Comparison of ENCODE assay signal across 18 cellular contexts in genomic region chr16:630024-630814, GRCh38. TPM values are rescaled to one million over a fixed set of nuclear protein-coding genes. Genes with fewer than 3 reads are reported as not detected.
A peak's percentile ranks its signal among the peaks of the same experiment; 100 is the strongest.
DNase-seq lines count a peak whose midpoint lies in the region; ATAC-seq, FAIRE-seq and TF ChIP-seq lines count a peak whose summit lies in the region.
"Had no signal": no experiment of that assay in that cellular context is flagged by ENCODE, and none has a peak within 500 bp of the region (broad histone marks: within the 10 kb centered on the region; RNA-seq: fewer than 3 reads in every experiment).

No MANE protein-coding gene starts in this region.

- ATAC-seq in DND-41 (ENCODE audit: insufficient read depth, low read depth) (0 out of 3 replicates have a peak, but pooled peaks have one; percentile 3), HepG2 (peak; percentile 38), sciatic nerve (peak; percentile 39), HG03442 (IDR thresholded peaks at IDR 0.05; ENCODE audit: unreplicated experiment) (no peak)

- H3K27me3 ChIP-seq in DND-41 (ENCODE audit: insufficient read depth, low read length, poor library complexity): no peaks in the 10 kb centered on the region
- H3K27me3 ChIP-seq in HepG2 (ENCODE audit: control insufficient read depth in 1 of 2, insufficient read depth in 2 of 2, low read length in 2 of 2): no peaks in the 10 kb centered on the region
- H3K27me3 ChIP-seq in small intestine (ENCODE audit: control insufficient read depth in 2 of 2, insufficient read depth in 2 of 2, low read length in 2 of 2): no peaks in the 10 kb centered on the region

- POLR2A ChIA-PET in HepG2 (lab: Yijun Ruan, JAX): interaction anchor here (1.0 to 1.5 kb wide), 2 partner anchors 18 to 42 kb away, joined by 3 to 5 read pairs; no protein-coding TSS in a partner anchor

- H3K79me2 ChIP-seq in DND-41 (ENCODE audit: insufficient read depth, low read length): peaks cover 14% of the 10 kb centered on the region
- H3K79me2 ChIP-seq in HepG2 (ENCODE audit: insufficient read depth, low read length): peaks cover 2% of the 10 kb centered on the region

- no TSS peak for BruUV-seq in HepG2 (replicated peaks; lab: Mats Ljungman, UMichigan)

- H3K9ac ChIP-seq in DND-41 (ENCODE audit: low read depth, low read length): no peak overlapping the region
- H3K9ac ChIP-seq in HepG2 (ENCODE audit: insufficient read depth, low read depth, low read length): peak overlapping the region; percentile 67

- FAIRE-seq in HepG2 (lab: Jason Lieb, UNC): no peak
- FAIRE-seq in small intestine (lab: Jason Lieb, UNC): no peak
- FAIRE-seq: GM12891 had no signal

- in situ Hi-C loops in HepG2 (cut with HindIII; ENCODE audit: extremely low pct_ligation_motif_present, low pct_unique_long_range_greater_than_20kb): no loop called here

- peaks cover 33% of the 10 kb centered on the region for H4K20me1 ChIP-seq in DND-41 (ENCODE audit: insufficient read depth, low read length)
- H4K20me1 ChIP-seq in HepG2 (ENCODE audit: insufficient read depth, low read length): no peaks in the 10 kb centered on the region

- no peak for TF ChIP-seq CTCF in DND-41 (IDR thresholded peaks at IDR 0.05; ENCODE audit: borderline replicate concordance, extremely low read depth, low read length, poor library complexity, severe bottlenecking)
- no peak for TF ChIP-seq CTCF in HepG2 (CRISPR knock-in tag; IDR thresholded peaks at IDR 0.05)

- H3K4me3 ChIP-seq in DND-41 (ENCODE audit: low read depth in 1 of 2, low read length in 2 of 2) (no peak overlapping the region), HepG2 (replicated peaks in 1 of 3; ENCODE audit: insufficient read depth in 1 of 3, low read depth in 2 of 3, low read length in 3 of 3) (peak overlapping the region; percentile 58 to 74 (median 63)), small intestine (ENCODE audit: low read depth in 1 of 2, low read length in 2 of 2) (no peak overlapping the region)

- no peaks in the 10 kb centered on the region for H3K9me3 ChIP-seq in DND-41 (ENCODE audit: insufficient read depth, low read length, severe bottlenecking)
- no peaks in the 10 kb centered on the region for H3K9me3 ChIP-seq in HepG2 (ENCODE audit: low read length)
- H3K9me3 ChIP-seq in small intestine (ENCODE audit: control insufficient read depth, low read depth): no peaks in the 10 kb centered on the region
- H3K9me3 ChIP-seq: neutrophil had no signal

- intact Hi-C loops in HepG2 (cut with micrococcal nuclease; ENCODE audit: unreplicated experiment): no loop called here
- intact Hi-C loops in sciatic nerve (cut with DNase I): no loop called here

- H3K27ac ChIP-seq in DND-41 (ENCODE audit: low read length): no peak overlapping the region
- H3K27ac ChIP-seq in angular gyrus (ENCODE audit: low read depth, low read length): peak overlapping the region; percentile 34
- H3K27ac ChIP-seq in HepG2 (ENCODE audit: extremely low read length, insufficient read depth, low read length): peak overlapping the region; percentile 71
- H3K27ac ChIP-seq in small intestine (ENCODE audit: low read depth in 1 of 2, low read length in 1 of 2): no peak overlapping the region
- H3K27ac ChIP-seq: neutrophil had no signal

- WGBS in HepG2 (ENCODE audit: low lambda C conversion rate): 0% methylated on average over 3 of the region's 34 CpGs
- WGBS in small intestine, 3 donors: 45 to 54% (median 46%) methylated on average over 29 to 34 of the region's 34 CpGs

- H3K4me1 ChIP-seq in DND-41 (ENCODE audit: insufficient read depth, low read length) (peaks cover 15% of the 10 kb centered on the region), HepG2 (ENCODE audit: insufficient read depth, low read length) (peaks cover 29% of the 10 kb centered on the region), small intestine (ENCODE audit: control insufficient read depth in 2 of 2, insufficient read depth in 1 of 2, low read depth in 1 of 2, low read length in 1 of 2) (peaks cover 0 to 3% of the 10 kb centered on the region in 2 donors)

- TF ChIP-seq EP300 in HepG2 (IDR thresholded peaks at IDR 0.05; ENCODE audit: low read depth in 2 of 2, low read length in 2 of 2) (peak in 1 of 2 experiments; percentile 32; a peak in 1 of 4 replicates), HepG2 (CRISPR knock-in tag; IDR thresholded peaks at IDR 0.05; ENCODE audit: borderline replicate concordance) (no peak)

- TF ChIP-seq RAD21 in HepG2 (CRISPR knock-in tag; IDR thresholded peaks at IDR 0.05): no peak

- H2AFZ ChIP-seq in DND-41 (ENCODE audit: low read depth, low read length): no peak overlapping the region
- no peak overlapping the region for H2AFZ ChIP-seq in HepG2 (ENCODE audit: low read length)

- H3K36me3 ChIP-seq in DND-41 (ENCODE audit: insufficient read depth, low read length) (peaks cover 34% of the 10 kb centered on the region), HepG2 (replicated peaks in 1 of 2; ENCODE audit: control insufficient read depth in 1 of 2, insufficient read depth in 2 of 2, low read length in 2 of 2) (peaks cover 4% of the 10 kb centered on the region in 2 experiments; a peak in 2 of 5 replicates), small intestine (ENCODE audit: control insufficient read depth in 2 of 2, insufficient read depth in 2 of 2, low read length in 2 of 2) (peaks cover 0 to 5% of the 10 kb centered on the region in 2 donors)

- no peak; a peak in 1 of 4 replicates for TF ChIP-seq POLR2A in HepG2 (IDR thresholded peaks at IDR 0.05; ENCODE audit: insufficient read depth in 1 of 2, low read depth in 2 of 2, low read length in 2 of 2)

- H3K4me2 ChIP-seq in DND-41 (ENCODE audit: insufficient read depth, low read length) (no peak overlapping the region), HepG2 (ENCODE audit: low read depth, low read length) (peak overlapping the region; percentile 95)

- DNase-seq in DND-41: no peak
- DNase-seq in HepG2 (ENCODE audit: low spot score): no peak
- DNase-seq in sciatic nerve (ENCODE audit: low spot score): peak; percentile 68
- DNase-seq in NCI-H128 (lab: John Stamatoyannopoulos, UW; ENCODE audit: unreplicated experiment): no peak
- DNase-seq in NCI-H69 (lab: John Stamatoyannopoulos, UW): no peak
- DNase-seq in small intestine: no peak
- DNase-seq: activated CD4-positive, alpha-beta T cell treated with anti-CD3 and anti-CD28 coated beads for 1 hour; activated naive CD8-positive, alpha-beta T cell treated with anti-CD3 and anti-CD28 coated beads, Interleukin-2, amount 10 ng/mL, durations not matched to agents 7 days and 5 days; AML-193; cerebellar nuclear complex; NCI-H1105 treated with DMSO at 0.1 percent for 48 hours; NCI-H510A; stimulated activated CD4-positive, alpha-beta T cell treated with anti-CD3 and anti-CD28 coated beads, Interleukin-12 subunit alpha, Interleukin-12 subunit beta, amount 100 ng/mL, for 4 hours had no signal

- CTCF ChIA-PET in HepG2 (lab: Yijun Ruan, JAX; ENCODE audit: low intra/inter-chr PET ratio, low total read pairs): no interaction called here

RNA-seq across cellular contexts. Expression of gene WFIKKN1, which starts 0.6 kb away (rescaled TPM):
- total RNA-seq in HepG2 (2016; rRNA removed; fragmentation: Illumina TruSeq; extraction: Trizol): 2.4 and 4.9 TPM in 2 replicates
- total RNA-seq in HepG2 (2016; cell fraction: cytosol; rRNA removed; fragmentation: Illumina TruSeq; extraction: Trizol; ENCODE audit: low read depth): 0.61 and 0.88 TPM in 2 replicates
- total RNA-seq in HepG2 (2016; cell fraction: insoluble cytoplasmic fraction; rRNA removed; fragmentation: Illumina TruSeq; extraction: Trizol): 2.1 and 4.8 TPM in 2 replicates
- total RNA-seq in HepG2 (2016; cell fraction: membrane; rRNA removed; fragmentation: Illumina TruSeq; extraction: Trizol): 1.1 and 1.8 TPM in 2 replicates
- 3.0 and 3.4 TPM in 2 replicates for total RNA-seq in HepG2 (2016; cell fraction: nucleus; rRNA removed; fragmentation: Illumina TruSeq; extraction: Trizol)
- 1.7 and 2.9 TPM in 2 replicates for polyA plus RNA-seq in HepG2 (2011; rRNA removed)
- 2.6 and 4.2 TPM in 2 replicates for polyA plus RNA-seq in HepG2 (2011; cell fraction: cytosol; rRNA removed)
- 4.0 and 4.2 TPM in 2 replicates for polyA plus RNA-seq in HepG2 (2011; cell fraction: nucleus; rRNA removed)
- polyA plus RNA-seq in HepG2 (2012): 1.7 and 2.2 TPM in 2 replicates
- 0.58 and 0.66 TPM in 2 replicates for polyA plus RNA-seq in HepG2 (2016; cell fraction: cytosol; fragmentation: Illumina TruSeq; extraction: Trizol; ENCODE audit: low read depth)
- 2.6 and 2.7 TPM in 2 replicates for polyA plus RNA-seq in HepG2 (2016; cell fraction: insoluble cytoplasmic fraction; fragmentation: Illumina TruSeq; extraction: Trizol; ENCODE audit: low read depth)
- polyA plus RNA-seq in HepG2 (2016; cell fraction: membrane; fragmentation: Illumina TruSeq; extraction: Trizol; ENCODE audit: low read depth): 0.93 and 1.1 TPM in 2 replicates
- 5.9 and 6.7 TPM in 2 replicates for polyA plus RNA-seq in HepG2 (2016; cell fraction: nucleus; fragmentation: Illumina TruSeq; extraction: Trizol; ENCODE audit: insufficient read depth, low read depth)
- polyA minus RNA-seq in HepG2 (2011; rRNA and poly(A)+ RNA removed; ENCODE audit: low replicate concordance): 3.9 and 5.4 TPM in 2 replicates
- polyA minus RNA-seq in HepG2 (2011; cell fraction: cytosol; rRNA and poly(A)+ RNA removed): 3.1 and 4.6 TPM in 2 replicates
- 1.0 and 1.7 TPM in 2 replicates for polyA minus RNA-seq in HepG2 (2011; cell fraction: nucleus; rRNA and poly(A)+ RNA removed)
- total RNA-seq in sciatic nerve: 1.5 TPM
- polyA plus RNA-seq in small intestine: 1 to 10 TPM in 2 of 3 donors, under 1 TPM in 1; 0.60 to 7.6 (median 5.7) TPM
- total RNA-seq: epithelial cell of proximal tubule had no signal

RNA-seq across cellular contexts. Expression of gene METTL26, which starts 5.9 kb away (rescaled TPM):
- 70.1 and 75.1 TPM in 2 replicates for total RNA-seq in HepG2 (2016; rRNA removed; fragmentation: Illumina TruSeq; extraction: Trizol)
- 106 and 145 TPM in 2 replicates for total RNA-seq in HepG2 (2016; cell fraction: cytosol; rRNA removed; fragmentation: Illumina TruSeq; extraction: Trizol; ENCODE audit: low read depth)
- total RNA-seq in HepG2 (2016; cell fraction: insoluble cytoplasmic fraction; rRNA removed; fragmentation: Illumina TruSeq; extraction: Trizol): 72.6 and 72.8 TPM in 2 replicates
- 85.6 and 121 TPM in 2 replicates for total RNA-seq in HepG2 (2016; cell fraction: membrane; rRNA removed; fragmentation: Illumina TruSeq; extraction: Trizol)
- total RNA-seq in HepG2 (2016; cell fraction: nucleus; rRNA removed; fragmentation: Illumina TruSeq; extraction: Trizol): 25.9 and 26.1 TPM in 2 replicates
- 65.5 and 65.8 TPM in 2 replicates for polyA plus RNA-seq in HepG2 (2011; rRNA removed)
- 61.3 and 112 TPM in 2 replicates for polyA plus RNA-seq in HepG2 (2011; cell fraction: cytosol; rRNA removed)
- 121 and 152 TPM in 2 replicates for polyA plus RNA-seq in HepG2 (2011; cell fraction: nucleus; rRNA removed)
- 40.7 and 43.0 TPM in 2 replicates for polyA plus RNA-seq in HepG2 (2012)
- polyA plus RNA-seq in HepG2 (2016; cell fraction: cytosol; fragmentation: Illumina TruSeq; extraction: Trizol; ENCODE audit: low read depth): 158 and 183 TPM in 2 replicates
- 91.6 and 101 TPM in 2 replicates for polyA plus RNA-seq in HepG2 (2016; cell fraction: insoluble cytoplasmic fraction; fragmentation: Illumina TruSeq; extraction: Trizol; ENCODE audit: low read depth)
- 118 and 119 TPM in 2 replicates for polyA plus RNA-seq in HepG2 (2016; cell fraction: membrane; fragmentation: Illumina TruSeq; extraction: Trizol; ENCODE audit: low read depth)
- 66.7 and 70.0 TPM in 2 replicates for polyA plus RNA-seq in HepG2 (2016; cell fraction: nucleus; fragmentation: Illumina TruSeq; extraction: Trizol; ENCODE audit: insufficient read depth, low read depth)
- polyA minus RNA-seq in HepG2 (2011; rRNA and poly(A)+ RNA removed; ENCODE audit: low replicate concordance): 66.6 and 95.2 TPM in 2 replicates
- polyA minus RNA-seq in HepG2 (2011; cell fraction: cytosol; rRNA and poly(A)+ RNA removed): 30.0 and 37.0 TPM in 2 replicates
- polyA minus RNA-seq in HepG2 (2011; cell fraction: nucleus; rRNA and poly(A)+ RNA removed): 15.3 and 23.3 TPM in 2 replicates
- 54.1 TPM for total RNA-seq in sciatic nerve
- polyA plus RNA-seq in small intestine: 100 to 1,000 TPM; 104 to 135 (median 122) TPM

RNA-seq across cellular contexts. Expression of gene MCRIP2, which starts 11.4 kb away (rescaled TPM):
- total RNA-seq in HepG2 (2016; rRNA removed; fragmentation: Illumina TruSeq; extraction: Trizol) (54.6 and 76.7 TPM in 2 replicates), sciatic nerve (15.5 TPM)
- 213 and 245 TPM in 2 replicates for total RNA-seq in HepG2 (2016; cell fraction: cytosol; rRNA removed; fragmentation: Illumina TruSeq; extraction: Trizol; ENCODE audit: low read depth)
- total RNA-seq in HepG2 (2016; cell fraction: insoluble cytoplasmic fraction; rRNA removed; fragmentation: Illumina TruSeq; extraction: Trizol): 53.9 and 78.9 TPM in 2 replicates
- total RNA-seq in HepG2 (2016; cell fraction: membrane; rRNA removed; fragmentation: Illumina TruSeq; extraction: Trizol): 142 and 185 TPM in 2 replicates
- total RNA-seq in HepG2 (2016; cell fraction: nucleus; rRNA removed; fragmentation: Illumina TruSeq; extraction: Trizol): 43.6 and 55.4 TPM in 2 replicates
- polyA plus RNA-seq in HepG2 (2011; rRNA removed) (39.6 and 50.7 TPM in 2 replicates), small intestine (100 to 1,000 TPM; 108 to 279 (median 224) TPM)
- 28.2 and 61.1 TPM in 2 replicates for polyA plus RNA-seq in HepG2 (2011; cell fraction: cytosol; rRNA removed)
- 96.2 and 105 TPM in 2 replicates for polyA plus RNA-seq in HepG2 (2011; cell fraction: nucleus; rRNA removed)
- 16.1 and 33.3 TPM in 2 replicates for polyA plus RNA-seq in HepG2 (2012)
- 190 and 204 TPM in 2 replicates for polyA plus RNA-seq in HepG2 (2016; cell fraction: cytosol; fragmentation: Illumina TruSeq; extraction: Trizol; ENCODE audit: low read depth)
- polyA plus RNA-seq in HepG2 (2016; cell fraction: insoluble cytoplasmic fraction; fragmentation: Illumina TruSeq; extraction: Trizol; ENCODE audit: low read depth): 37.1 and 43.7 TPM in 2 replicates
- polyA plus RNA-seq in HepG2 (2016; cell fraction: membrane; fragmentation: Illumina TruSeq; extraction: Trizol; ENCODE audit: low read depth): 110 and 119 TPM in 2 replicates
- 85.1 and 93.5 TPM in 2 replicates for polyA plus RNA-seq in HepG2 (2016; cell fraction: nucleus; fragmentation: Illumina TruSeq; extraction: Trizol; ENCODE audit: insufficient read depth, low read depth)
- polyA minus RNA-seq in HepG2 (2011; rRNA and poly(A)+ RNA removed; ENCODE audit: low replicate concordance): 21.1 and 22.3 TPM in 2 replicates
- polyA minus RNA-seq in HepG2 (2011; cell fraction: cytosol; rRNA and poly(A)+ RNA removed): 13.8 and 16.0 TPM in 2 replicates
- 14.9 and 18.2 TPM in 2 replicates for polyA minus RNA-seq in HepG2 (2011; cell fraction: nucleus; rRNA and poly(A)+ RNA removed)

RNA-seq across cellular contexts. Expression of gene WDR90, which starts 18.9 kb away (rescaled TPM):
- total RNA-seq in HepG2 (2016; rRNA removed; fragmentation: Illumina TruSeq; extraction: Trizol) (10.2 and 28.9 TPM in 2 replicates), sciatic nerve (33.3 TPM)
- total RNA-seq in HepG2 (2016; cell fraction: cytosol; rRNA removed; fragmentation: Illumina TruSeq; extraction: Trizol; ENCODE audit: low read depth): 8.3 and 8.4 TPM in 2 replicates
- 10.2 and 31.3 TPM in 2 replicates for total RNA-seq in HepG2 (2016; cell fraction: insoluble cytoplasmic fraction; rRNA removed; fragmentation: Illumina TruSeq; extraction: Trizol)
- total RNA-seq in HepG2 (2016; cell fraction: membrane; rRNA removed; fragmentation: Illumina TruSeq; extraction: Trizol): 9.7 and 10.7 TPM in 2 replicates
- total RNA-seq in HepG2 (2016; cell fraction: nucleus; rRNA removed; fragmentation: Illumina TruSeq; extraction: Trizol): 40.6 and 49.4 TPM in 2 replicates
- polyA plus RNA-seq in HepG2 (2011; rRNA removed) (11.1 and 14.9 TPM in 2 replicates), small intestine (10 to 100 TPM; 15.7 to 28.2 (median 23.0) TPM)
- polyA plus RNA-seq in HepG2 (2011; cell fraction: cytosol; rRNA removed): 3.4 and 7.3 TPM in 2 replicates
- 165 and 272 TPM in 2 replicates for polyA plus RNA-seq in HepG2 (2011; cell fraction: nucleus; rRNA removed)
- polyA plus RNA-seq in HepG2 (2012): 8.4 and 11.0 TPM in 2 replicates
- polyA plus RNA-seq in HepG2 (2016; cell fraction: cytosol; fragmentation: Illumina TruSeq; extraction: Trizol; ENCODE audit: low read depth): 2.6 and 2.7 TPM in 2 replicates
- polyA plus RNA-seq in HepG2 (2016; cell fraction: insoluble cytoplasmic fraction; fragmentation: Illumina TruSeq; extraction: Trizol; ENCODE audit: low read depth): 9.7 and 12.6 TPM in 2 replicates
- polyA plus RNA-seq in HepG2 (2016; cell fraction: membrane; fragmentation: Illumina TruSeq; extraction: Trizol; ENCODE audit: low read depth): 5.3 TPM in 2 replicates
- 127 and 129 TPM in 2 replicates for polyA plus RNA-seq in HepG2 (2016; cell fraction: nucleus; fragmentation: Illumina TruSeq; extraction: Trizol; ENCODE audit: insufficient read depth, low read depth)
- 12.2 and 29.3 TPM in 2 replicates for polyA minus RNA-seq in HepG2 (2011; rRNA and poly(A)+ RNA removed; ENCODE audit: low replicate concordance)
- polyA minus RNA-seq in HepG2 (2011; cell fraction: cytosol; rRNA and poly(A)+ RNA removed): 3.2 and 14.2 TPM in 2 replicates
- 15.8 and 22.4 TPM in 2 replicates for polyA minus RNA-seq in HepG2 (2011; cell fraction: nucleus; rRNA and poly(A)+ RNA removed)

RNA-seq across cellular contexts. Expression of gene RHOT2, which starts 37.7 kb away (rescaled TPM):
- 34.1 and 63.6 TPM in 2 replicates for total RNA-seq in HepG2 (2016; rRNA removed; fragmentation: Illumina TruSeq; extraction: Trizol)
- total RNA-seq in HepG2 (2016; cell fraction: cytosol; rRNA removed; fragmentation: Illumina TruSeq; extraction: Trizol; ENCODE audit: low read depth): 17.1 and 18.2 TPM in 2 replicates
- 29.4 and 68.9 TPM in 2 replicates for total RNA-seq in HepG2 (2016; cell fraction: insoluble cytoplasmic fraction; rRNA removed; fragmentation: Illumina TruSeq; extraction: Trizol)
- total RNA-seq in HepG2 (2016; cell fraction: membrane; rRNA removed; fragmentation: Illumina TruSeq; extraction: Trizol): 23.2 and 28.4 TPM in 2 replicates
- total RNA-seq in HepG2 (2016; cell fraction: nucleus; rRNA removed; fragmentation: Illumina TruSeq; extraction: Trizol): 78.3 and 79.1 TPM in 2 replicates
- polyA plus RNA-seq in HepG2 (2011; rRNA removed): 76.9 and 104 TPM in 2 replicates
- 24.1 and 52.3 TPM in 2 replicates for polyA plus RNA-seq in HepG2 (2011; cell fraction: cytosol; rRNA removed)
- polyA plus RNA-seq in HepG2 (2011; cell fraction: nucleus; rRNA removed): 959 and 1,318 TPM in 2 replicates
- polyA plus RNA-seq in HepG2 (2012): 36.6 and 59.1 TPM in 2 replicates
- polyA plus RNA-seq in HepG2 (2016; cell fraction: cytosol; fragmentation: Illumina TruSeq; extraction: Trizol; ENCODE audit: low read depth): 14.1 and 16.7 TPM in 2 replicates
- 34.3 and 41.8 TPM in 2 replicates for polyA plus RNA-seq in HepG2 (2016; cell fraction: insoluble cytoplasmic fraction; fragmentation: Illumina TruSeq; extraction: Trizol; ENCODE audit: low read depth)
- polyA plus RNA-seq in HepG2 (2016; cell fraction: membrane; fragmentation: Illumina TruSeq; extraction: Trizol; ENCODE audit: low read depth): 19.1 and 22.6 TPM in 2 replicates
- polyA plus RNA-seq in HepG2 (2016; cell fraction: nucleus; fragmentation: Illumina TruSeq; extraction: Trizol; ENCODE audit: insufficient read depth, low read depth): 215 and 253 TPM in 2 replicates
- polyA minus RNA-seq in HepG2 (2011; rRNA and poly(A)+ RNA removed; ENCODE audit: low replicate concordance): 36.6 and 76.1 TPM in 2 replicates
- polyA minus RNA-seq in HepG2 (2011; cell fraction: cytosol; rRNA and poly(A)+ RNA removed): 23.0 and 32.0 TPM in 2 replicates
- 71.6 and 76.3 TPM in 2 replicates for polyA minus RNA-seq in HepG2 (2011; cell fraction: nucleus; rRNA and poly(A)+ RNA removed)
- total RNA-seq in sciatic nerve: 95.9 TPM
- 100 to 1,000 TPM; 112 to 207 (median 206) TPM for polyA plus RNA-seq in small intestine

Comparison
In these comparisons a context has a peak if more than half of its experiments do, and no peak if none do; other contexts are left out.
1. H3K27ac ChIP-seq: peak in angular gyrus (single experiment) and HepG2 (single experiment); none in DND-41 (single experiment) and small intestine (0 of 2).
2. H3K4me3 ChIP-seq: peak in HepG2 (3 of 3); none in DND-41 (0 of 2) and small intestine (0 of 2).